ENCODE assay signal across 12 cellular contexts in the genomic region with DNA sequence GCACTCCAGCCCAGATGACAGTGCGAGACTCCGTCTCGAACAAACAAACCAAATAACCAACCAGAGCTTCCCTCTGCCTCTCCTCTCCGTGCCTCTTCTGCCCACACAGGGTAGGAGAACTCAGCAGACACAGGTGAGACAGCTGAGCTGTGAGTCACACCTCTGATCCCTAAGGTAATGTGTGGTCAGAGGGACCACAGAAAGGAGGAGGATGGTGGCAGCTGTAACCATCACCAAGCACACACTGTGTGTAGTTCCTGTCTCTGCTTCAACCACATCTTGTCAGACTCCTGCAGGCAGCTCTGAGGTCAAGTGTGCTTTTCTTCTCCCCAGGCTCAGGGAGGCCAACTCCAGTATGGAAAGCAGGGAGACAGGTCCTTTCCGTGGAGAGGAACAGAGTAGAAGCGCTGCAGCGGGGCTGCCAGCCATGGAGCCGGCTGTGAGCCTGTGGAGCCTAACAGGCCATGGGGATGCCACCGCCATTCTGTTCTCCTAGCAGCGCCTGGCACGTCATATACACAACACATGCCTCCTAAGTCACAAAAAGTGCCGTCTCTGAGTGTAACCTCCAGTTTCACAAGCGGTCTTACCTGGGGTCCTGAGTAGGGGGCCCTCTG. TPM values are rescaled to one million over a fixed set of nuclear protein-coding genes. Genes with fewer than 3 reads are reported as not detected.
DNase-seq lines count a peak whose midpoint lies in the region; ATAC-seq lines count a peak whose summit lies in the region.
"Had no signal": no experiment of that assay in that cellular context is flagged by ENCODE, and none has a peak within 500 bp of the region (broad histone marks: within the 10 kb centered on the region; RNA-seq: fewer than 3 reads in every experiment).

No MANE protein-coding gene starts in this region.

- POLR2A ChIA-PET in activated CD4-positive, alpha-beta memory T cell treated with anti-CD3 and anti-CD28 coated beads, Interleukin-2, amount 10 ng/mL, durations not matched to agents 7 days and 5 days (lab: Charles Lee), result interaction anchor here (1.3 to 2.6 kb wide), 5 partner anchors 15 to 84 kb away, joined by 3 to 8 read pairs (median 5); partner anchors contain the start of genes ANKS3, DNAAF8 and MGRN1

- H3K9me3 Mint-ChIP-seq in activated naive CD4-positive, alpha-beta T cell treated with anti-CD3 and anti-CD28 coated beads for 36 hours, result no peaks in the 10 kb centered on the region
- no peaks in the 10 kb centered on the region for H3K9me3 Mint-ChIP-seq in activated CD4-positive, alpha-beta memory T cell treated with anti-CD3 and anti-CD28 coated beads, Interleukin-2, amount 10 ng/mL, durations not matched to agents 7 days and 5 days
- no peaks in the 10 kb centered on the region for H3K9me3 Mint-ChIP-seq in central memory CD8-positive, alpha-beta T cell
- H3K9me3 Mint-ChIP-seq in stimulated activated effector memory CD8-positive, alpha-beta T cell treated with anti-CD3 and anti-CD28 coated beads, Interleukin-12 subunit alpha, Interleukin-12 subunit beta, amount 100 ng/mL, for 72 hours, result no peaks in the 10 kb centered on the region
- H3K9me3 Mint-ChIP-seq: neural crest cell had no signal

- peaks cover 4% of the 10 kb centered on the region for H3K4me1 Mint-ChIP-seq in activated naive CD4-positive, alpha-beta T cell treated with anti-CD3 and anti-CD28 coated beads for 36 hours (ENCODE audit: low read depth)
- peaks cover 28% of the 10 kb centered on the region for H3K4me1 Mint-ChIP-seq in activated CD4-positive, alpha-beta memory T cell treated with anti-CD3 and anti-CD28 coated beads, Interleukin-2, amount 10 ng/mL, durations not matched to agents 7 days and 5 days
- H3K4me1 Mint-ChIP-seq in central memory CD8-positive, alpha-beta T cell, result peaks cover 2% of the 10 kb centered on the region
- H3K4me1 Mint-ChIP-seq in stimulated activated effector memory CD8-positive, alpha-beta T cell treated with anti-CD3 and anti-CD28 coated beads, Interleukin-12 subunit alpha, Interleukin-12 subunit beta, amount 100 ng/mL, for 72 hours, result peaks cover 2% of the 10 kb centered on the region
- H3K4me1 Mint-ChIP-seq: neural crest cell had no signal

- H3K27ac Mint-ChIP-seq in activated naive CD4-positive, alpha-beta T cell treated with anti-CD3 and anti-CD28 coated beads for 36 hours, result no peak overlapping the region
- H3K27ac Mint-ChIP-seq in activated CD4-positive, alpha-beta memory T cell treated with anti-CD3 and anti-CD28 coated beads, Interleukin-2, amount 10 ng/mL, durations not matched to agents 7 days and 5 days, result no peak overlapping the region
- H3K27ac Mint-ChIP-seq in central memory CD8-positive, alpha-beta T cell (ENCODE audit: low read depth), result no peak overlapping the region
- no peak overlapping the region for H3K27ac Mint-ChIP-seq in stimulated activated effector memory CD8-positive, alpha-beta T cell treated with anti-CD3 and anti-CD28 coated beads, Interleukin-12 subunit alpha, Interleukin-12 subunit beta, amount 100 ng/mL, for 72 hours

- CTCF ChIA-PET in activated naive CD4-positive, alpha-beta T cell treated with anti-CD3 and anti-CD28 coated beads for 36 hours (lab: Charles Lee), result interaction anchor here (0.6 kb wide), 1 partner anchor 326 kb away, joined by 3 read pairs; no protein-coding TSS in a partner anchor
- CTCF ChIA-PET in activated CD4-positive, alpha-beta memory T cell treated with anti-CD3 and anti-CD28 coated beads, Interleukin-2, amount 10 ng/mL, durations not matched to agents 7 days and 5 days (lab: Charles Lee), result interaction anchor here (0.9 to 1.6 kb wide), 3 partner anchors 34 to 76 kb away, joined by 3 to 6 read pairs (median 4); partner anchors contain the start of genes ANKS3, DNAAF8 and MGRN1

- H3K36me3 Mint-ChIP-seq in activated naive CD4-positive, alpha-beta T cell treated with anti-CD3 and anti-CD28 coated beads for 36 hours (ENCODE audit: low read depth), result peaks cover 9% of the 10 kb centered on the region
- H3K36me3 Mint-ChIP-seq in activated CD4-positive, alpha-beta memory T cell treated with anti-CD3 and anti-CD28 coated beads, Interleukin-2, amount 10 ng/mL, durations not matched to agents 7 days and 5 days (ENCODE audit: low read depth), result peaks cover 11% of the 10 kb centered on the region
- peaks cover 40% of the 10 kb centered on the region for H3K36me3 Mint-ChIP-seq in central memory CD8-positive, alpha-beta T cell (ENCODE audit: insufficient read depth)
- peaks cover 48% of the 10 kb centered on the region for H3K36me3 Mint-ChIP-seq in stimulated activated effector memory CD8-positive, alpha-beta T cell treated with anti-CD3 and anti-CD28 coated beads, Interleukin-12 subunit alpha, Interleukin-12 subunit beta, amount 100 ng/mL, for 72 hours

- peak; percentile 66 for ATAC-seq in central memory CD8-positive, alpha-beta T cell (replicated peaks; ENCODE audit: extremely low read depth, poor library complexity, severe bottlenecking)
- ATAC-seq in stimulated activated effector memory CD8-positive, alpha-beta T cell treated with anti-CD3 and anti-CD28 coated beads, Interleukin-12 subunit alpha, Interleukin-12 subunit beta, amount 100 ng/mL, for 72 hours, result peak; percentile 74
- ATAC-seq in HG03196 (IDR thresholded peaks at IDR 0.05; ENCODE audit: unreplicated experiment) (no peak), GM21528 (IDR thresholded peaks at IDR 0.05; ENCODE audit: low FRiP score, unreplicated experiment) (no peak)

- intact Hi-C loops in activated naive CD4-positive, alpha-beta T cell treated with anti-CD3 and anti-CD28 coated beads for 36 hours (cut with micrococcal nuclease), result no loop called here

- no peak overlapping the region for H3K4me3 Mint-ChIP-seq in activated naive CD4-positive, alpha-beta T cell treated with anti-CD3 and anti-CD28 coated beads for 36 hours
- no peak overlapping the region for H3K4me3 Mint-ChIP-seq in activated CD4-positive, alpha-beta memory T cell treated with anti-CD3 and anti-CD28 coated beads, Interleukin-2, amount 10 ng/mL, durations not matched to agents 7 days and 5 days
- no peak overlapping the region for H3K4me3 Mint-ChIP-seq in central memory CD8-positive, alpha-beta T cell
- no peak overlapping the region for H3K4me3 Mint-ChIP-seq in stimulated activated effector memory CD8-positive, alpha-beta T cell treated with anti-CD3 and anti-CD28 coated beads, Interleukin-12 subunit alpha, Interleukin-12 subunit beta, amount 100 ng/mL, for 72 hours

- H3K27me3 Mint-ChIP-seq in activated naive CD4-positive, alpha-beta T cell treated with anti-CD3 and anti-CD28 coated beads for 36 hours (ENCODE audit: low read depth), result no peaks in the 10 kb centered on the region
- H3K27me3 Mint-ChIP-seq in activated CD4-positive, alpha-beta memory T cell treated with anti-CD3 and anti-CD28 coated beads, Interleukin-2, amount 10 ng/mL, durations not matched to agents 7 days and 5 days, result no peaks in the 10 kb centered on the region
- no peaks in the 10 kb centered on the region for H3K27me3 Mint-ChIP-seq in central memory CD8-positive, alpha-beta T cell

- DNase-seq in activated naive CD4-positive, alpha-beta T cell treated with Interleukin-2 at 50 U/mL for 16 hours, result peak; percentile 20
- no peak for DNase-seq in activated naive CD4-positive, alpha-beta T cell treated with anti-CD3 and anti-CD28 coated beads for 36 hours
- peak; percentile 46 for DNase-seq in activated CD4-positive, alpha-beta memory T cell treated with anti-CD3 and anti-CD28 coated beads, Interleukin-2, amount 10 ng/mL, durations not matched to agents 7 days and 5 days
- DNase-seq in central memory CD8-positive, alpha-beta T cell (ENCODE audit: low spot score in 2 of 2), result no peak
- DNase-seq in stimulated activated effector memory CD8-positive, alpha-beta T cell treated with anti-CD3 and anti-CD28 coated beads, Interleukin-12 subunit alpha, Interleukin-12 subunit beta, amount 100 ng/mL, for 72 hours (ENCODE audit: low spot score in 2 of 2), result no peak
- no peak for DNase-seq in hepatic stellate cell (ENCODE audit: low spot score)
- DNase-seq: kidney glomerular epithelial cell, NCI-H1105 had no signal

RNA-seq across cellular contexts. Expression of gene NUDT16L1, which starts 7.1 kb away (rescaled TPM):
- 10 to 100 TPM; 20.0 to 20.7 TPM for total RNA-seq in activated naive CD4-positive, alpha-beta T cell treated with anti-CD3 and anti-CD28 coated beads for 36 hours
- total RNA-seq in activated CD4-positive, alpha-beta memory T cell treated with anti-CD3 and anti-CD28 coated beads, Interleukin-2, amount 10 ng/mL, durations not matched to agents 7 days and 5 days, result 10 to 100 TPM; 24.2 to 25.5 TPM

RNA-seq across cellular contexts. Expression of gene ANKS3, which starts 33.6 kb away (rescaled TPM):
- 10 to 100 TPM in 1 of 2 experiments, 1 to 10 TPM in 1; 8.2 to 11.7 TPM for total RNA-seq in activated naive CD4-positive, alpha-beta T cell treated with anti-CD3 and anti-CD28 coated beads for 36 hours
- 10 to 100 TPM in 1 of 2 experiments, 1 to 10 TPM in 1; 10.0 to 10.2 TPM for total RNA-seq in activated CD4-positive, alpha-beta memory T cell treated with anti-CD3 and anti-CD28 coated beads, Interleukin-2, amount 10 ng/mL, durations not matched to agents 7 days and 5 days

RNA-seq across cellular contexts. Expression of gene DNAAF8, which starts 33.8 kb away (rescaled TPM):
- under 1 TPM in 1 of 2 experiments, not detected in 1; 0.07 TPM for total RNA-seq in activated naive CD4-positive, alpha-beta T cell treated with anti-CD3 and anti-CD28 coated beads for 36 hours
- not detected for total RNA-seq in activated CD4-positive, alpha-beta memory T cell treated with anti-CD3 and anti-CD28 coated beads, Interleukin-2, amount 10 ng/mL, durations not matched to agents 7 days and 5 days
- total RNA-seq: vagina had no signal

Comparison
In these comparisons a context has a peak if more than half of its experiments do, and no peak if none do; other contexts are left out.
1. DNase-seq: peak in activated naive CD4-positive, alpha-beta T cell treated with Interleukin-2 at 50 U/mL for 16 hours (single experiment) and activated CD4-positive, alpha-beta memory T cell treated with anti-CD3 and anti-CD28 coated beads, Interleukin-2, amount 10 ng/mL, durations not matched to agents 7 days and 5 days (single experiment); none in activated naive CD4-positive, alpha-beta T cell treated with anti-CD3 and anti-CD28 coated beads for 36 hours (single experiment), central memory CD8-positive, alpha-beta T cell (0 of 2), stimulated activated effector memory CD8-positive, alpha-beta T cell treated with anti-CD3 and anti-CD28 coated beads, Interleukin-12 subunit alpha, Interleukin-12 subunit beta, amount 100 ng/mL, for 72 hours (0 of 2) and hepatic stellate cell (single experiment).
2. ATAC-seq: peak in central memory CD8-positive, alpha-beta T cell (single experiment) and stimulated activated effector memory CD8-positive, alpha-beta T cell treated with anti-CD3 and anti-CD28 coated beads, Interleukin-12 subunit alpha, Interleukin-12 subunit beta, amount 100 ng/mL, for 72 hours (single experiment); none in HG03196 (single experiment) and GM21528 (single experiment).